Comparison of ENCODE assay signal across 21 cellular contexts in genomic region chr2:117794668-117795067, GRCh38. TPM values are rescaled to one million over a fixed set of nuclear protein-coding genes. Genes with fewer than 3 reads are reported as not detected.
A peak's percentile ranks its signal among the peaks of the same experiment; 100 is the strongest.
DNase-seq lines count a peak whose midpoint lies in the region; ATAC-seq and TF ChIP-seq lines count a peak whose summit lies in the region.
"Had no signal": no experiment of that assay in that cellular context is flagged by ENCODE, and none has a peak within 500 bp of the region (broad histone marks: within the 10 kb centered on the region; RNA-seq: fewer than 3 reads in every experiment).

No MANE protein-coding gene starts in this region.

- H2AFZ ChIP-seq in GM23248: no peak overlapping the region

- H3K4me2 ChIP-seq in GM23248 (ENCODE audit: unreplicated experiment): no peak overlapping the region
- H3K4me2 ChIP-seq: BLaER1 had no signal

- H3K4me1 Mint-ChIP-seq in activated naive CD4-positive, alpha-beta T cell treated with anti-CD3 and anti-CD28 coated beads for 36 hours (ENCODE audit: low read depth): no peaks in the 10 kb centered on the region
- H3K4me1 Mint-ChIP-seq: CD4-positive, alpha-beta memory T cell had no signal

- 11 to 18% methylated on average over 2 of the region's 2 CpGs for WGBS in GM23248 (ENCODE audit: low coverage in 1 of 2, low lambda C conversion rate in 2 of 2, missing lambda C conversion rate in 2 of 2), 2 experiments

- DNase-seq in AG08396 (ENCODE audit: low spot score) (peak; percentile 29), GM23248 (peak; percentile 80), RWPE2 (ENCODE audit: low spot score) (no peak), fibroblast of the aortic adventitia (ENCODE audit: low read depth) (peak; percentile 40), COLO668 (lab: John Stamatoyannopoulos, UW; ENCODE audit: unreplicated experiment) (no peak)
- no peak for DNase-seq in activated naive CD4-positive, alpha-beta T cell treated with anti-CD3 and anti-CD28 coated beads for 36 hours
- DNase-seq in effector CD8-positive, alpha-beta T cell (lab: John Stamatoyannopoulos, UW): no peak
- DNase-seq: 8988T; CD4-positive, alpha-beta memory T cell; H7; Kasumi-1; MM.1S; NCI-H1092; NCI-H1436 treated with DMSO at 0.1 percent for 48 hours; NCI-H2029 treated with DMSO at 0.1 percent for 48 hours; NCI-H2171 treated with DMSO at 0.1 percent for 48 hours; NCI-H748 treated with DMSO at 0.1 percent for 48 hours; OCI-M1; RPMI8226 had no signal

- CTCF ChIA-PET in activated naive CD4-positive, alpha-beta T cell treated with anti-CD3 and anti-CD28 coated beads for 36 hours (lab: Charles Lee): interaction anchor here (0.7 to 1.0 kb wide), 2 partner anchors 20 to 220 kb away, joined by 3 read pairs; partner anchors contain the start of gene DDX18

- H3K27ac Mint-ChIP-seq in activated naive CD4-positive, alpha-beta T cell treated with anti-CD3 and anti-CD28 coated beads for 36 hours: no peak overlapping the region
- H3K27ac Mint-ChIP-seq: CD4-positive, alpha-beta memory T cell had no signal

- H3K4me3 ChIP-seq in GM23248 (no peak overlapping the region), RWPE2 (ENCODE audit: severe bottlenecking) (no peak overlapping the region), fibroblast of the aortic adventitia (ENCODE audit: low read depth, low read length) (no peak overlapping the region)
- H3K4me3 ChIP-seq: BLaER1 had no signal

- H3K27me3 ChIP-seq in GM23248 (replicated peaks; ENCODE audit: insufficient read depth): no peaks in the 10 kb centered on the region
- peaks cover 3% of the 10 kb centered on the region for H3K27me3 ChIP-seq in RWPE2 (ENCODE audit: insufficient read depth, poor library complexity, severe bottlenecking)
- H3K27me3 ChIP-seq: BLaER1 had no signal

- in situ Hi-C loops in GM23248 (cut with MboI): no loop called here

- no peak for TF ChIP-seq CTCF in RWPE2 (IDR thresholded peaks at IDR 0.05; ENCODE audit: poor library complexity, severe bottlenecking)
- TF ChIP-seq CTCF in fibroblast of the aortic adventitia (IDR thresholded peaks at IDR 0.05; ENCODE audit: insufficient read depth, low read length): no peak

- no peaks in the 10 kb centered on the region for H3K9me2 ChIP-seq in GM23248 (ENCODE audit: insufficient read depth)

- no peak overlapping the region for H3K9ac ChIP-seq in GM23248
- H3K9ac ChIP-seq: BLaER1 had no signal

- H3K36me3 Mint-ChIP-seq in activated naive CD4-positive, alpha-beta T cell treated with anti-CD3 and anti-CD28 coated beads for 36 hours (ENCODE audit: low read depth): no peaks in the 10 kb centered on the region
- H3K36me3 Mint-ChIP-seq: CD4-positive, alpha-beta memory T cell had no signal

- H3F3A ChIP-seq in GM23248 (ENCODE audit: insufficient read depth): no peaks in the 10 kb centered on the region

- peaks cover 6% of the 10 kb centered on the region for H3K9me3 Mint-ChIP-seq in activated naive CD4-positive, alpha-beta T cell treated with anti-CD3 and anti-CD28 coated beads for 36 hours

- H4K20me1 ChIP-seq in GM23248 (ENCODE audit: insufficient read depth): no peaks in the 10 kb centered on the region
- H4K20me1 ChIP-seq: BLaER1 had no signal

- H3K4me1 ChIP-seq in GM23248 (ENCODE audit: insufficient read depth): peaks cover 9% of the 10 kb centered on the region
- no peaks in the 10 kb centered on the region for H3K4me1 ChIP-seq in RWPE2 (ENCODE audit: insufficient read depth, poor library complexity, severe bottlenecking)
- H3K4me1 ChIP-seq: BLaER1 had no signal

- peak; percentile 72 for ATAC-seq in RWPE2 (ENCODE audit: low read depth)
- ATAC-seq in HG03039 (IDR thresholded peaks at IDR 0.05; ENCODE audit: unreplicated experiment): no peak

- no peak overlapping the region for H3K4me3 Mint-ChIP-seq in activated naive CD4-positive, alpha-beta T cell treated with anti-CD3 and anti-CD28 coated beads for 36 hours
- H3K4me3 Mint-ChIP-seq: CD4-positive, alpha-beta memory T cell had no signal

- no peaks in the 10 kb centered on the region for H3K9me3 ChIP-seq in GM23248 (ENCODE audit: low read depth)
- H3K9me3 ChIP-seq in RWPE2 (ENCODE audit: severe bottlenecking): no peaks in the 10 kb centered on the region
- H3K9me3 ChIP-seq: BLaER1 had no signal

- intact Hi-C loops in activated naive CD4-positive, alpha-beta T cell treated with anti-CD3 and anti-CD28 coated beads for 36 hours (cut with micrococcal nuclease): no loop called here

- peaks cover 14% of the 10 kb centered on the region for H3K27me3 Mint-ChIP-seq in activated naive CD4-positive, alpha-beta T cell treated with anti-CD3 and anti-CD28 coated beads for 36 hours (ENCODE audit: low read depth)

- H3K27ac ChIP-seq in GM23248: no peak overlapping the region
- no peak overlapping the region for H3K27ac ChIP-seq in RWPE2 (ENCODE audit: poor library complexity, severe bottlenecking)
- H3K27ac ChIP-seq: BLaER1 had no signal

- no peaks in the 10 kb centered on the region for H3K79me2 ChIP-seq in GM23248 (ENCODE audit: insufficient read depth)

- H3K36me3 ChIP-seq in GM23248 (ENCODE audit: low read depth): no peaks in the 10 kb centered on the region
- no peaks in the 10 kb centered on the region for H3K36me3 ChIP-seq in RWPE2 (ENCODE audit: low read depth)
- H3K36me3 ChIP-seq: BLaER1 had no signal

RNA-seq across cellular contexts. Expression of gene DDX18, which starts 19.8 kb away (rescaled TPM):
- 44.5 and 46.3 TPM in 2 replicates for total RNA-seq in GM23248 (2014; rRNA removed; shearing (Covaris generic))
- 33.1 and 35.8 TPM in 2 replicates for polyA plus RNA-seq in GM23248 (2016; fragmentation: Nextera tagmentation; extraction: Ambion mirVana)
- total RNA-seq in fibroblast of the aortic adventitia (ENCODE audit: low replicate concordance): 30.9 and 48.3 TPM in 2 replicates
- total RNA-seq in activated naive CD4-positive, alpha-beta T cell treated with anti-CD3 and anti-CD28 coated beads for 36 hours: 100 to 1,000 TPM; 106 to 119 TPM

Comparison
In these comparisons a context has a peak if more than half of its experiments do, and no peak if none do; other contexts are left out.
1. DNase-seq: peak in AG08396 (single experiment), GM23248 (single experiment) and fibroblast of the aortic adventitia (single experiment); none in RWPE2 (single experiment), activated naive CD4-positive, alpha-beta T cell treated with anti-CD3 and anti-CD28 coated beads for 36 hours (single experiment), effector CD8-positive, alpha-beta T cell (single experiment) and COLO668 (single experiment).